8 cellular contexts compared by ENCODE assay signal in genomic region chr16:16150117-16150877, GRCh38.
DNase-seq lines count a peak whose midpoint lies in the region; ATAC-seq and TF ChIP-seq lines count a peak whose summit lies in the region.

No MANE protein-coding gene starts in this region.

- no peak for ATAC-seq in GM19463 (IDR thresholded peaks at IDR 0.05; ENCODE audit: unreplicated experiment)

- peaks cover 2% of the 10 kb centered on the region for H3K27me3 Mint-ChIP-seq in endothelial cell (ENCODE audit: unreplicated experiment)

- DNase-seq in G401 (ENCODE audit: low spot score) (peak; percentile 15), ascending aorta (ENCODE audit: low spot score in 2 of 2) (peak in 1 of 2 donors; percentile 71), left ventricle myocardium inferior (peak; percentile 76), pulmonary artery endothelial cell (ENCODE audit: low read depth, low spot score) (peak; percentile 26), endothelial cell (ENCODE audit: low spot score) (no peak), T-helper 9 cell (no peak)
- no peak for DNase-seq in NK-92 treated with Interleukin-12 subunit alpha and Interleukin-12 subunit beta, amount 100 ng/mL, for 24 hours (lab: John Stamatoyannopoulos, UW)

- H3K36me3 ChIP-seq in ascending aorta (peaks cover 0 to 3% of the 10 kb centered on the region in 2 donors), left ventricle myocardium inferior (no peaks in the 10 kb centered on the region)

- no peak overlapping the region for H3K27ac Mint-ChIP-seq in endothelial cell (ENCODE audit: unreplicated experiment)

- H3K36me3 Mint-ChIP-seq in endothelial cell (ENCODE audit: low read depth, unreplicated experiment), result no peaks in the 10 kb centered on the region

- H3K27ac ChIP-seq in ascending aorta (peak overlapping the region; percentile 35 to 43), left ventricle myocardium inferior (replicated peaks) (peak overlapping the region; percentile 71)

- intact Hi-C loops in ascending aorta (cut with DNase I), result no loop called here
- intact Hi-C loops in left ventricle myocardium inferior (cut with micrococcal nuclease), result no loop called here

- H3K9me3 ChIP-seq in ascending aorta, result no peaks in the 10 kb centered on the region
- H3K9me3 ChIP-seq in left ventricle myocardium inferior (replicated peaks), result no peaks in the 10 kb centered on the region

- H3K4me3 ChIP-seq in ascending aorta (no peak overlapping the region), left ventricle myocardium inferior (peak overlapping the region; percentile 16)

- in situ Hi-C loops in G401 (cut with HindIII; ENCODE audit: low sequenced_read_pairs), result no loop called here

- TF ChIP-seq CTCF in ascending aorta (IDR thresholded peaks at IDR 0.05) (no peak), left ventricle myocardium inferior (IDR thresholded peaks at IDR 0.05; ENCODE audit: borderline replicate concordance) (no peak), endothelial cell (IDR thresholded peaks at IDR 0.05; ENCODE audit: unreplicated experiment) (no peak)

- H3K4me1 ChIP-seq in ascending aorta (peaks cover 4 to 13% of the 10 kb centered on the region in 2 donors), left ventricle myocardium inferior (peaks cover 26% of the 10 kb centered on the region)

- no peaks in the 10 kb centered on the region for H3K9me3 Mint-ChIP-seq in endothelial cell (ENCODE audit: unreplicated experiment)

- H3K4me1 Mint-ChIP-seq in endothelial cell (ENCODE audit: unreplicated experiment), result no peaks in the 10 kb centered on the region

- H3K27me3 ChIP-seq in ascending aorta (no peaks in the 10 kb centered on the region), left ventricle myocardium inferior (ENCODE audit: low read depth) (no peaks in the 10 kb centered on the region)

- H3K4me3 Mint-ChIP-seq in endothelial cell (ENCODE audit: unreplicated experiment), result no peak overlapping the region

Comparison
In these comparisons a context has a peak if more than half of its experiments do, and no peak if none do; other contexts are left out.
1. DNase-seq: peak in G401 (single experiment), left ventricle myocardium inferior (single experiment) and pulmonary artery endothelial cell (single experiment); none in endothelial cell (single experiment), NK-92 treated with Interleukin-12 subunit alpha and Interleukin-12 subunit beta, amount 100 ng/mL, for 24 hours (single experiment) and T-helper 9 cell (single experiment).